1 cellular context compared by ENCODE assay signal in the genomic region with DNA sequence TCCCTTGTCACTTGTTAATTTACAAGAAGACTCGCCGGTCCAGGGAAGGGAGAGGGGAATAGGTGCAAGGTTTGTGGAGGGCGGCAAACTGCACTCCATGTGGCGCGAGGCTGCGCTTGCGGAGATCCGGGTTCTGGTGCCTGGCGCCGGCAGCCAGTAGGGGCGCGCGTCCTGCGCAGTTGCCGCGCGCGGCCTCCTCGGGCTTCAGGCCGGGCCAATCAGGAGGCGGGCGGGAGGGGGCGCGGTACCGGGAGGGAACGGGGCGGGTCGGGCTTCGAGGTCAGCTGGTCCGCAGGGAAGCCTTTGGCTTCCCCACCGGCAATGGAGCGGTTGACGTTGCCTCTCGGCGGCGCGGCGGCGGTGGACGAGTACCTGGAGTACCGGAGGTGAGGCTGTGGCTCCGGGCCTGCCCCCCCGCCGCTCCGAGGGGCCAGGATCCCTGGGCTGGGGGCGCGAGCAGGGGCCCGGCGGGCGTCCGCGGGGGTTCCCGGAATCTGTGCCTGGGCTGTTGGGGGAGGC.
TF ChIP-seq lines count a peak whose summit lies in the region.

A gene with protein sequence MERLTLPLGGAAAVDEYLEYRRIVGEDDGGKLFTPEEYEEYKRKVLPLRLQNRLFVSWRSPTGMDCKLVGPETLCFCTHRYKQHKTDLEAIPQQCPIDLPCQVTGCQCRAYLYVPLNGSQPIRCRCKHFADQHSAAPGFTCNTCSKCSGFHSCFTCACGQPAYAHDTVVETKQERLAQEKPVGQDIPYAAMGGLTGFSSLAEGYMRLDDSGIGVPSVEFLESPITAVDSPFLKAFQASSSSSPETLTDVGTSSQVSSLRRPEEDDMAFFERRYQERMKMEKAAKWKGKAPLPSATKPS (plus strand): TSS at position 302 of the 519 bp plus-strand sequence. CDS start 20 bp downstream, at position 322.

TF ChIP-seq in GM12878, 131 proteins besides CTCF, POLR2A, EP300 and RAD21 (continued from another document and continues in another):
- TF ChIP-seq ETV6 (conservative IDR thresholded peaks at IDR 0.05 in 1 of 2, IDR thresholded peaks at IDR 0.05 in 1 of 2; ENCODE audit: borderline replicate concordance in 1 of 2, low read depth in 1 of 2) (no peak), CBX3 (IDR thresholded peaks at IDR 0.05; ENCODE audit: borderline replicate concordance, low read depth) (no peak), KLF5 (IDR thresholded peaks at IDR 0.05; ENCODE audit: partially characterized antibody) (no peak), PAX5 (IDR thresholded peaks at IDR 0.05; ENCODE audit: borderline replicate concordance, low read depth, low read length) (peak; percentile 39; the same call in 1 of the 2 replicates), POLR2AphosphoS5 (IDR thresholded peaks at IDR 0.05; ENCODE audit: low read length) (no peak), MXI1 (IDR thresholded peaks at IDR 0.05; ENCODE audit: low read depth, low read length) (peak; percentile 46; the same call in 1 of the 2 replicates), SMC3 (IDR thresholded peaks at IDR 0.05; ENCODE audit: borderline replicate concordance, low read length) (0 out of 2 replicates have a peak, but pooled peaks have one; percentile 8), TAF1 (IDR thresholded peaks at IDR 0.05; ENCODE audit: borderline replicate concordance, low read depth, low read length) (0 out of 2 replicates have a peak, but pooled peaks have one; percentile 28), NRF1 (conservative IDR thresholded peaks at IDR 0.05; ENCODE audit: low read depth, low read length) (peak; percentile 46), KAT2A (conservative IDR thresholded peaks at IDR 0.05; ENCODE audit: control insufficient read depth, low read depth, low read length) (no peak), EGR1 (IDR thresholded peaks at IDR 0.05; ENCODE audit: borderline replicate concordance in 1 of 2, low read depth in 2 of 2, low read length in 2 of 2) (no peak), MYC (IDR thresholded peaks at IDR 0.05; ENCODE audit: insufficient read depth, insufficient read length, insufficient replicate concordance, low read length, severe bottlenecking) (peak; percentile 8), WRNIP1 (IDR thresholded peaks at IDR 0.05; ENCODE audit: borderline replicate concordance, low read depth, low read length) (no peak), MYB (IDR thresholded peaks at IDR 0.05; ENCODE audit: borderline replicate concordance, low read depth, low read length) (no peak), LARP7 (IDR thresholded peaks at IDR 0.05) (0 out of 2 replicates have a peak, but pooled peaks have one; percentile 14), SREBF1 (IDR thresholded peaks at IDR 0.05; ENCODE audit: low read length) (no peak), ZNF622 (IDR thresholded peaks at IDR 0.05) (no peak), IKZF2 (IDR thresholded peaks at IDR 0.05) (no peak), RELA (IDR thresholded peaks at IDR 0.05; ENCODE audit: borderline replicate concordance, partially characterized antibody) (peak; percentile 23), CREB1 (IDR thresholded peaks at IDR 0.05; ENCODE audit: low read depth) (peak; percentile 60; the same call in 1 of the 2 replicates), BHLHE40 (IDR thresholded peaks at IDR 0.05; ENCODE audit: borderline replicate concordance in 1 of 2, low read depth in 2 of 2, low read length in 1 of 2) (peak in 1 of 2 experiments; percentile 41; a peak in 1 of 4 replicates), SMARCA5 (IDR thresholded peaks at IDR 0.05) (0 out of 2 replicates have a peak, but pooled peaks have one; percentile 31), CHD1 (IDR thresholded peaks at IDR 0.05; ENCODE audit: low read depth, low read length) (no peak), GATAD2B (conservative IDR thresholded peaks at IDR 0.05; ENCODE audit: low read depth) (no peak), IKZF1 (conservative IDR thresholded peaks at IDR 0.05) (peak; percentile 39), NR2F1 (conservative IDR thresholded peaks at IDR 0.05) (peak; percentile 57; the same call in 1 of the 2 replicates), SRF (IDR thresholded peaks at IDR 0.05; ENCODE audit: low read depth in 2 of 2, low read length in 2 of 2) (0 out of 4 replicates have a peak, but pooled peaks of 1 of the 2 experiments have one; percentile 35), MTA3 (IDR thresholded peaks at IDR 0.05; ENCODE audit: borderline replicate concordance, low read length) (no peak)
- TF ChIP-seq, protein P1, sequence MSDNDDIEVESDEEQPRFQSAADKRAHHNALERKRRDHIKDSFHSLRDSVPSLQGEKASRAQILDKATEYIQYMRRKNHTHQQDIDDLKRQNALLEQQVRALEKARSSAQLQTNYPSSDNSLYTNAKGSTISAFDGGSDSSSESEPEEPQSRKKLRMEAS (IDR thresholded peaks at IDR 0.05; ENCODE audit: low read depth, low read length): peak; percentile 92
- TF ChIP-seq, protein P2, sequence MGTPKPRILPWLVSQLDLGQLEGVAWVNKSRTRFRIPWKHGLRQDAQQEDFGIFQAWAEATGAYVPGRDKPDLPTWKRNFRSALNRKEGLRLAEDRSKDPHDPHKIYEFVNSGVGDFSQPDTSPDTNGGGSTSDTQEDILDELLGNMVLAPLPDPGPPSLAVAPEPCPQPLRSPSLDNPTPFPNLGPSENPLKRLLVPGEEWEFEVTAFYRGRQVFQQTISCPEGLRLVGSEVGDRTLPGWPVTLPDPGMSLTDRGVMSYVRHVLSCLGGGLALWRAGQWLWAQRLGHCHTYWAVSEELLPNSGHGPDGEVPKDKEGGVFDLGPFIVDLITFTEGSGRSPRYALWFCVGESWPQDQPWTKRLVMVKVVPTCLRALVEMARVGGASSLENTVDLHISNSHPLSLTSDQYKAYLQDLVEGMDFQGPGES (IDR thresholded peaks at IDR 0.05): no peak
- TF ChIP-seq, protein P3, sequence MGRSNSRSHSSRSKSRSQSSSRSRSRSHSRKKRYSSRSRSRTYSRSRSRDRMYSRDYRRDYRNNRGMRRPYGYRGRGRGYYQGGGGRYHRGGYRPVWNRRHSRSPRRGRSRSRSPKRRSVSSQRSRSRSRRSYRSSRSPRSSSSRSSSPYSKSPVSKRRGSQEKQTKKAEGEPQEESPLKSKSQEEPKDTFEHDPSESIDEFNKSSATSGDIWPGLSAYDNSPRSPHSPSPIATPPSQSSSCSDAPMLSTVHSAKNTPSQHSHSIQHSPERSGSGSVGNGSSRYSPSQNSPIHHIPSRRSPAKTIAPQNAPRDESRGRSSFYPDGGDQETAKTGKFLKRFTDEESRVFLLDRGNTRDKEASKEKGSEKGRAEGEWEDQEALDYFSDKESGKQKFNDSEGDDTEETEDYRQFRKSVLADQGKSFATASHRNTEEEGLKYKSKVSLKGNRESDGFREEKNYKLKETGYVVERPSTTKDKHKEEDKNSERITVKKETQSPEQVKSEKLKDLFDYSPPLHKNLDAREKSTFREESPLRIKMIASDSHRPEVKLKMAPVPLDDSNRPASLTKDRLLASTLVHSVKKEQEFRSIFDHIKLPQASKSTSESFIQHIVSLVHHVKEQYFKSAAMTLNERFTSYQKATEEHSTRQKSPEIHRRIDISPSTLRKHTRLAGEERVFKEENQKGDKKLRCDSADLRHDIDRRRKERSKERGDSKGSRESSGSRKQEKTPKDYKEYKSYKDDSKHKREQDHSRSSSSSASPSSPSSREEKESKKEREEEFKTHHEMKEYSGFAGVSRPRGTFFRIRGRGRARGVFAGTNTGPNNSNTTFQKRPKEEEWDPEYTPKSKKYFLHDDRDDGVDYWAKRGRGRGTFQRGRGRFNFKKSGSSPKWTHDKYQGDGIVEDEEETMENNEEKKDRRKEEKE (IDR thresholded peaks at IDR 0.05): no peak
- TF ChIP-seq, protein P4, sequence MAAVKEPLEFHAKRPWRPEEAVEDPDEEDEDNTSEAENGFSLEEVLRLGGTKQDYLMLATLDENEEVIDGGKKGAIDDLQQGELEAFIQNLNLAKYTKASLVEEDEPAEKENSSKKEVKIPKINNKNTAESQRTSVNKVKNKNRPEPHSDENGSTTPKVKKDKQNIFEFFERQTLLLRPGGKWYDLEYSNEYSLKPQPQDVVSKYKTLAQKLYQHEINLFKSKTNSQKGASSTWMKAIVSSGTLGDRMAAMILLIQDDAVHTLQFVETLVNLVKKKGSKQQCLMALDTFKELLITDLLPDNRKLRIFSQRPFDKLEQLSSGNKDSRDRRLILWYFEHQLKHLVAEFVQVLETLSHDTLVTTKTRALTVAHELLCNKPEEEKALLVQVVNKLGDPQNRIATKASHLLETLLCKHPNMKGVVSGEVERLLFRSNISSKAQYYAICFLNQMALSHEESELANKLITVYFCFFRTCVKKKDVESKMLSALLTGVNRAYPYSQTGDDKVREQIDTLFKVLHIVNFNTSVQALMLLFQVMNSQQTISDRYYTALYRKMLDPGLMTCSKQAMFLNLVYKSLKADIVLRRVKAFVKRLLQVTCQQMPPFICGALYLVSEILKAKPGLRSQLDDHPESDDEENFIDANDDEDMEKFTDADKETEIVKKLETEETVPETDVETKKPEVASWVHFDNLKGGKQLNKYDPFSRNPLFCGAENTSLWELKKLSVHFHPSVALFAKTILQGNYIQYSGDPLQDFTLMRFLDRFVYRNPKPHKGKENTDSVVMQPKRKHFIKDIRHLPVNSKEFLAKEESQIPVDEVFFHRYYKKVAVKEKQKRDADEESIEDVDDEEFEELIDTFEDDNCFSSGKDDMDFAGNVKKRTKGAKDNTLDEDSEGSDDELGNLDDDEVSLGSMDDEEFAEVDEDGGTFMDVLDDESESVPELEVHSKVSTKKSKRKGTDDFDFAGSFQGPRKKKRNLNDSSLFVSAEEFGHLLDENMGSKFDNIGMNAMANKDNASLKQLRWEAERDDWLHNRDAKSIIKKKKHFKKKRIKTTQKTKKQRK (IDR thresholded peaks at IDR 0.05; ENCODE audit: low read depth, low read length): no peak
- TF ChIP-seq, protein P5, sequence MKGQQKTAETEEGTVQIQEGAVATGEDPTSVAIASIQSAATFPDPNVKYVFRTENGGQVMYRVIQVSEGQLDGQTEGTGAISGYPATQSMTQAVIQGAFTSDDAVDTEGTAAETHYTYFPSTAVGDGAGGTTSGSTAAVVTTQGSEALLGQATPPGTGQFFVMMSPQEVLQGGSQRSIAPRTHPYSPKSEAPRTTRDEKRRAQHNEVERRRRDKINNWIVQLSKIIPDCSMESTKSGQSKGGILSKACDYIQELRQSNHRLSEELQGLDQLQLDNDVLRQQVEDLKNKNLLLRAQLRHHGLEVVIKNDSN (IDR thresholded peaks at IDR 0.05; ENCODE audit: borderline replicate concordance, extremely low read length, insufficient read depth, low read depth, low read length): peak; percentile 44
- TF ChIP-seq, protein P6, sequence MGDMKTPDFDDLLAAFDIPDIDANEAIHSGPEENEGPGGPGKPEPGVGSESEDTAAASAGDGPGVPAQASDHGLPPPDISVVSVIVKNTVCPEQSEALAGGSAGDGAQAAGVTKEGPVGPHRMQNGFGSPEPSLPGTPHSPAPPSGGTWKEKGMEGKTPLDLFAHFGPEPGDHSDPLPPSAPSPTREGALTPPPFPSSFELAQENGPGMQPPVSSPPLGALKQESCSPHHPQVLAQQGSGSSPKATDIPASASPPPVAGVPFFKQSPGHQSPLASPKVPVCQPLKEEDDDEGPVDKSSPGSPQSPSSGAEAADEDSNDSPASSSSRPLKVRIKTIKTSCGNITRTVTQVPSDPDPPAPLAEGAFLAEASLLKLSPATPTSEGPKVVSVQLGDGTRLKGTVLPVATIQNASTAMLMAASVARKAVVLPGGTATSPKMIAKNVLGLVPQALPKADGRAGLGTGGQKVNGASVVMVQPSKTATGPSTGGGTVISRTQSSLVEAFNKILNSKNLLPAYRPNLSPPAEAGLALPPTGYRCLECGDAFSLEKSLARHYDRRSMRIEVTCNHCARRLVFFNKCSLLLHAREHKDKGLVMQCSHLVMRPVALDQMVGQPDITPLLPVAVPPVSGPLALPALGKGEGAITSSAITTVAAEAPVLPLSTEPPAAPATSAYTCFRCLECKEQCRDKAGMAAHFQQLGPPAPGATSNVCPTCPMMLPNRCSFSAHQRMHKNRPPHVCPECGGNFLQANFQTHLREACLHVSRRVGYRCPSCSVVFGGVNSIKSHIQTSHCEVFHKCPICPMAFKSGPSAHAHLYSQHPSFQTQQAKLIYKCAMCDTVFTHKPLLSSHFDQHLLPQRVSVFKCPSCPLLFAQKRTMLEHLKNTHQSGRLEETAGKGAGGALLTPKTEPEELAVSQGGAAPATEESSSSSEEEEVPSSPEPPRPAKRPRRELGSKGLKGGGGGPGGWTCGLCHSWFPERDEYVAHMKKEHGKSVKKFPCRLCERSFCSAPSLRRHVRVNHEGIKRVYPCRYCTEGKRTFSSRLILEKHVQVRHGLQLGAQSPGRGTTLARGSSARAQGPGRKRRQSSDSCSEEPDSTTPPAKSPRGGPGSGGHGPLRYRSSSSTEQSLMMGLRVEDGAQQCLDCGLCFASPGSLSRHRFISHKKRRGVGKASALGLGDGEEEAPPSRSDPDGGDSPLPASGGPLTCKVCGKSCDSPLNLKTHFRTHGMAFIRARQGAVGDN (IDR thresholded peaks at IDR 0.05): peak; percentile 86
- TF ChIP-seq, protein P7, sequence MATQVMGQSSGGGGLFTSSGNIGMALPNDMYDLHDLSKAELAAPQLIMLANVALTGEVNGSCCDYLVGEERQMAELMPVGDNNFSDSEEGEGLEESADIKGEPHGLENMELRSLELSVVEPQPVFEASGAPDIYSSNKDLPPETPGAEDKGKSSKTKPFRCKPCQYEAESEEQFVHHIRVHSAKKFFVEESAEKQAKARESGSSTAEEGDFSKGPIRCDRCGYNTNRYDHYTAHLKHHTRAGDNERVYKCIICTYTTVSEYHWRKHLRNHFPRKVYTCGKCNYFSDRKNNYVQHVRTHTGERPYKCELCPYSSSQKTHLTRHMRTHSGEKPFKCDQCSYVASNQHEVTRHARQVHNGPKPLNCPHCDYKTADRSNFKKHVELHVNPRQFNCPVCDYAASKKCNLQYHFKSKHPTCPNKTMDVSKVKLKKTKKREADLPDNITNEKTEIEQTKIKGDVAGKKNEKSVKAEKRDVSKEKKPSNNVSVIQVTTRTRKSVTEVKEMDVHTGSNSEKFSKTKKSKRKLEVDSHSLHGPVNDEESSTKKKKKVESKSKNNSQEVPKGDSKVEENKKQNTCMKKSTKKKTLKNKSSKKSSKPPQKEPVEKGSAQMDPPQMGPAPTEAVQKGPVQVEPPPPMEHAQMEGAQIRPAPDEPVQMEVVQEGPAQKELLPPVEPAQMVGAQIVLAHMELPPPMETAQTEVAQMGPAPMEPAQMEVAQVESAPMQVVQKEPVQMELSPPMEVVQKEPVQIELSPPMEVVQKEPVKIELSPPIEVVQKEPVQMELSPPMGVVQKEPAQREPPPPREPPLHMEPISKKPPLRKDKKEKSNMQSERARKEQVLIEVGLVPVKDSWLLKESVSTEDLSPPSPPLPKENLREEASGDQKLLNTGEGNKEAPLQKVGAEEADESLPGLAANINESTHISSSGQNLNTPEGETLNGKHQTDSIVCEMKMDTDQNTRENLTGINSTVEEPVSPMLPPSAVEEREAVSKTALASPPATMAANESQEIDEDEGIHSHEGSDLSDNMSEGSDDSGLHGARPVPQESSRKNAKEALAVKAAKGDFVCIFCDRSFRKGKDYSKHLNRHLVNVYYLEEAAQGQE (IDR thresholded peaks at IDR 0.05; ENCODE audit: low read depth, low read length): no peak
- TF ChIP-seq, protein P8, sequence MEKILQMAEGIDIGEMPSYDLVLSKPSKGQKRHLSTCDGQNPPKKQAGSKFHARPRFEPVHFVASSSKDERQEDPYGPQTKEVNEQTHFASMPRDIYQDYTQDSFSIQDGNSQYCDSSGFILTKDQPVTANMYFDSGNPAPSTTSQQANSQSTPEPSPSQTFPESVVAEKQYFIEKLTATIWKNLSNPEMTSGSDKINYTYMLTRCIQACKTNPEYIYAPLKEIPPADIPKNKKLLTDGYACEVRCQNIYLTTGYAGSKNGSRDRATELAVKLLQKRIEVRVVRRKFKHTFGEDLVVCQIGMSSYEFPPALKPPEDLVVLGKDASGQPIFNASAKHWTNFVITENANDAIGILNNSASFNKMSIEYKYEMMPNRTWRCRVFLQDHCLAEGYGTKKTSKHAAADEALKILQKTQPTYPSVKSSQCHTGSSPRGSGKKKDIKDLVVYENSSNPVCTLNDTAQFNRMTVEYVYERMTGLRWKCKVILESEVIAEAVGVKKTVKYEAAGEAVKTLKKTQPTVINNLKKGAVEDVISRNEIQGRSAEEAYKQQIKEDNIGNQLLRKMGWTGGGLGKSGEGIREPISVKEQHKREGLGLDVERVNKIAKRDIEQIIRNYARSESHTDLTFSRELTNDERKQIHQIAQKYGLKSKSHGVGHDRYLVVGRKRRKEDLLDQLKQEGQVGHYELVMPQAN (conservative IDR thresholded peaks at IDR 0.05): peak; percentile 44; the same call in 1 of the 2 replicates
